Comparison of ENCODE assay signal across 11 cellular contexts in the genomic region with DNA sequence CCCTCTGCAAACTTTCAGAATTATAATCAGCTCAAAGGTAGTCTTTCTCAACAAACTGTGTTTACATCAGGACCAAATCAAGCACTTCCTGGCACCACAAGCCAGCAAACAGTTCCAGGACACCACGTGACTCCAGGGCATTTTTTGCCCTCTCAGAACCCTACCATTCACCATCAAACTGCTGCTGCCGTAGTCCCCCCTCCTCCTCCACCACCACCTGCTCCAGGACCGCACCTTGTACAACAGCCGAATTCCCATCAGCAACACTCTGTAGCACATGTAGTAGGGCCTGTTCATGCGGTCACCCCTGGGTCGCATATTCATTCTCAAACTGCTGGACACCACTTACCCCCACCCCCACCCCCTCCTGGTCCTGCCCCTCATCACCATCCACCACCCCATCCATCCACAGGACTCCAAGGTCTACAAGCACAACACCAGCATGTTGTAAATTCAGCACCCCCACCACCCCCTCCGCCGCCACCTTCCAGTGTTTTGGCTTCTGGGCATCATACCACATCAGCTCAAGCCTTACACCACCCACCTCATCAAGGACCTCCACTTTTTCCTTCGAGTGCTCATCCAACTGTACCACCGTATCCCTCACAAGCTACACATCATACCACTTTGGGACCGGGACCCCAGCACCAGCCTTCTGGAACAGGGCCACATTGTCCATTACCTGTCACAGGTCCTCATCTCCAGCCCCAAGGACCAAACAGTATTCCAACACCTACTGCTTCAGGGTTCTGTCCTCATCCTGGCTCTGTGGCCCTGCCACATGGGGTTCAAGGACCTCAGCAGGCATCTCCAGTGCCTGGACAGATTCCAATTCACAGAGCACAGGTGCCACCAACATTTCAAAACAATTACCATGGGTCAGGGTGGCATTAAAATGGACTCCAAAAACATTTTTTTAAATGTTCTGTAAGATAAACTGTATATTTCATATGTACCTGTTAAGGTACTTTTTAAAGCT.
DNase-seq lines count a peak whose midpoint lies in the region; ATAC-seq lines count a peak whose summit lies in the region.
"Had no signal": no experiment of that assay in that cellular context is flagged by ENCODE, and none has a peak within 500 bp of the region (broad histone marks: within the 10 kb centered on the region; RNA-seq: fewer than 3 reads in every experiment).

No MANE protein-coding gene starts in this region.

- H3K4ac ChIP-seq in mesendoderm (ENCODE audit: low read depth, low read length), result no peak overlapping the region

- no peak overlapping the region for H2BK15ac ChIP-seq in mesendoderm (replicated peaks; ENCODE audit: low read depth)

- peaks cover 2% of the 10 kb centered on the region for H3K79me1 ChIP-seq in mesendoderm (ENCODE audit: low read length)

- H3K23ac ChIP-seq in mesendoderm (ENCODE audit: low read length), result no peak overlapping the region

- H2AK5ac ChIP-seq in mesendoderm (ENCODE audit: low read length), result no peak overlapping the region

- H3K4me3 ChIP-seq in naive thymus-derived CD4-positive, alpha-beta T cell (ENCODE audit: low read length), result no peak overlapping the region
- H3K4me3 ChIP-seq in Karpas-422 (ENCODE audit: low read length), result no peak overlapping the region
- no peak overlapping the region for H3K4me3 ChIP-seq in mesendoderm (ENCODE audit: low read length)

- no peak overlapping the region for H3K4me2 ChIP-seq in Karpas-422 (ENCODE audit: low read depth, low read length, poor library complexity, severe bottlenecking)
- no peak overlapping the region for H3K4me2 ChIP-seq in mesendoderm (ENCODE audit: low read length)

- no peaks in the 10 kb centered on the region for H3K27me3 Mint-ChIP-seq in IgD-negative memory B cell
- no peaks in the 10 kb centered on the region for H3K27me3 Mint-ChIP-seq in naive thymus-derived CD4-positive, alpha-beta T cell
- H3K27me3 Mint-ChIP-seq: dendritic cell treated with granulocyte-macrophage colony-stimulating factor and Interleukin-4, amounts not matched to agents 40 ng/mL and 50 ng/mL, for 4 days had no signal

- 0 out of 2 replicates have a peak, but pooled peaks cover 8% of the 10 kb centered on the region for H3K79me2 ChIP-seq in Karpas-422 (ENCODE audit: low read length)
- peaks cover 1% of the 10 kb centered on the region for H3K79me2 ChIP-seq in mesendoderm (ENCODE audit: control insufficient read depth, insufficient read depth, low read length)

- no peak overlapping the region for H4K8ac ChIP-seq in mesendoderm (ENCODE audit: low read depth, low read length)

- no peaks in the 10 kb centered on the region for H3K9me3 Mint-ChIP-seq in IgD-negative memory B cell
- H3K9me3 Mint-ChIP-seq in naive thymus-derived CD4-positive, alpha-beta T cell, result peaks cover 0 to 9% (median 0%) of the 10 kb centered on the region in 11 donors
- H3K9me3 Mint-ChIP-seq: dendritic cell treated with granulocyte-macrophage colony-stimulating factor and Interleukin-4, amounts not matched to agents 40 ng/mL and 50 ng/mL, for 4 days had no signal

- H3K18ac ChIP-seq in mesendoderm (ENCODE audit: low read length), result no peak overlapping the region

- H2BK5ac ChIP-seq in mesendoderm (ENCODE audit: low read length), result no peak overlapping the region

- no peak overlapping the region for H4K5ac ChIP-seq in mesendoderm (ENCODE audit: low read length)

- H3K9ac ChIP-seq in Karpas-422 (ENCODE audit: low read length) (no peak overlapping the region), mesendoderm (ENCODE audit: low read length) (no peak overlapping the region)

- POLR2A ChIA-PET in naive thymus-derived CD4-positive, alpha-beta T cell (lab: Charles Lee), result no interaction called here

- H3K9me3 ChIP-seq in naive thymus-derived CD4-positive, alpha-beta T cell (ENCODE audit: control insufficient read depth in 2 of 3, low read length in 3 of 3), result no peaks in the 10 kb centered on the region
- H3K9me3 ChIP-seq in Karpas-422 (ENCODE audit: low read length), result no peaks in the 10 kb centered on the region

- H3K56ac ChIP-seq in mesendoderm (ENCODE audit: low read length), result no peak overlapping the region

- H3K27ac Mint-ChIP-seq in IgD-negative memory B cell, result peak overlapping the region in 2 of 3 donors; percentile 41 to 47
- peak overlapping the region; percentile 42 to 90 (median 73) for H3K27ac Mint-ChIP-seq in naive thymus-derived CD4-positive, alpha-beta T cell
- H3K27ac Mint-ChIP-seq: dendritic cell treated with granulocyte-macrophage colony-stimulating factor and Interleukin-4, amounts not matched to agents 40 ng/mL and 50 ng/mL, for 4 days had no signal

- H4K20me1 ChIP-seq in Karpas-422 (ENCODE audit: insufficient read depth, low read depth, low read length), result no peaks in the 10 kb centered on the region; the same call in 1 of the 2 replicates

- ATAC-seq in naive thymus-derived CD4-positive, alpha-beta T cell, result no peak

- WGBS in mesendoderm (ENCODE audit: extremely low coverage, insufficient coverage, low lambda C conversion rate), result no CpG with 5 or more reads among the region's 11 CpGs

- no peak overlapping the region for H2AFZ ChIP-seq in Karpas-422 (ENCODE audit: low read length)

- no peaks in the 10 kb centered on the region for H3K4me1 Mint-ChIP-seq in IgD-negative memory B cell
- peaks cover 0 to 20% (median 6%) of the 10 kb centered on the region in 7 donors for H3K4me1 Mint-ChIP-seq in naive thymus-derived CD4-positive, alpha-beta T cell

- H3K4me1 ChIP-seq in naive thymus-derived CD4-positive, alpha-beta T cell (ENCODE audit: control insufficient read depth in 2 of 2, insufficient read depth in 2 of 2, low read length in 2 of 2), result no peaks in the 10 kb centered on the region
- no peaks in the 10 kb centered on the region for H3K4me1 ChIP-seq in Karpas-422 (ENCODE audit: low read length)
- no peaks in the 10 kb centered on the region for H3K4me1 ChIP-seq in mesendoderm (ENCODE audit: control insufficient read depth, low read depth, low read length)

- H3K27me3 ChIP-seq in naive thymus-derived CD4-positive, alpha-beta T cell (ENCODE audit: control insufficient read depth in 2 of 2, insufficient read depth in 2 of 2, low read length in 2 of 2), result no peaks in the 10 kb centered on the region
- H3K27me3 ChIP-seq in Karpas-422 (ENCODE audit: low read length), result no peaks in the 10 kb centered on the region
- no peaks in the 10 kb centered on the region for H3K27me3 ChIP-seq in mesendoderm (ENCODE audit: insufficient read depth, low read length, poor library complexity)

- peak overlapping the region in 2 of 4 donors; percentile 25 to 73 for H3K4me3 Mint-ChIP-seq in IgD-negative memory B cell
- H3K4me3 Mint-ChIP-seq in naive thymus-derived CD4-positive, alpha-beta T cell, result peak overlapping the region in 3 of 10 donors; percentile 11 to 29 (median 25)
- H3K4me3 Mint-ChIP-seq: dendritic cell treated with granulocyte-macrophage colony-stimulating factor and Interleukin-4, amounts not matched to agents 40 ng/mL and 50 ng/mL, for 4 days had no signal

- H3K36me3 Mint-ChIP-seq in IgD-negative memory B cell, result peaks cover 6% of the 10 kb centered on the region
- peaks cover 12 to 53% (median 38%) of the 10 kb centered on the region in 5 donors for H3K36me3 Mint-ChIP-seq in naive thymus-derived CD4-positive, alpha-beta T cell

- no peak overlapping the region for H2BK120ac ChIP-seq in mesendoderm (ENCODE audit: low read depth, low read length)

- no peaks in the 10 kb centered on the region for H3K9me2 ChIP-seq in Karpas-422 (replicated peaks; ENCODE audit: insufficient read depth, low read length)

- peaks cover 4 to 72% (median 50%) of the 10 kb centered on the region in 3 experiments for H3K36me3 ChIP-seq in naive thymus-derived CD4-positive, alpha-beta T cell (ENCODE audit: control insufficient read depth in 2 of 3, insufficient read depth in 3 of 3, low read length in 3 of 3)
- peaks cover 62% of the 10 kb centered on the region; the same call in 1 of the 2 replicates for H3K36me3 ChIP-seq in Karpas-422 (ENCODE audit: insufficient read depth, low read length)
- peaks cover 15% of the 10 kb centered on the region for H3K36me3 ChIP-seq in mesendoderm (ENCODE audit: control insufficient read depth, insufficient read depth, low read length)

- intact Hi-C loops in naive thymus-derived CD4-positive, alpha-beta T cell (cut with micrococcal nuclease), result loop anchor here in 1 of 2 donors (10.0 kb wide), 1 partner anchor 222 kb away; no protein-coding TSS in a partner anchor

- H3K27ac ChIP-seq in cingulate gyrus (ENCODE audit: low read depth, low read length), result peak overlapping the region; percentile 88
- no peak overlapping the region for H3K27ac ChIP-seq in naive thymus-derived CD4-positive, alpha-beta T cell (ENCODE audit: low read depth, low read length)
- H3K27ac ChIP-seq in Karpas-422 (ENCODE audit: low read length), result no peak overlapping the region
- no peak overlapping the region for H3K27ac ChIP-seq in mesendoderm (ENCODE audit: low read depth, low read length)

- DNase-seq in AG08395 (ENCODE audit: low spot score) (peak; percentile 8), NCI-H1092 treated with DMSO at 0.1 percent for 48 hours (lab: John Stamatoyannopoulos, UW) (no peak), Karpas-422 (no peak), mesendoderm (no peak)
- no peak for DNase-seq in naive thymus-derived CD4-positive, alpha-beta T cell
- no peak for DNase-seq in stimulated activated CD4-positive, alpha-beta T cell treated with anti-CD3 and anti-CD28 coated beads, Interleukin-2, amount 100 ng/mL, for 24 hours
- DNase-seq: C1 segment of cervical spinal cord, NCI-H2171 had no signal

- CTCF ChIA-PET in naive thymus-derived CD4-positive, alpha-beta T cell (lab: Charles Lee), result no interaction called here
